ENCODE assay signal across 1 cellular context in genomic region chr16:30477773-30478172, GRCh38.
A peak's percentile ranks its signal among the peaks of the same experiment; 100 is the strongest.
TF ChIP-seq lines count a peak whose summit lies in the region.
"Not testable (repeated sequence)": the region's sequence is repeated elsewhere in the genome, so short reads cannot be mapped to it uniquely, and the experiment has no call there.

No MANE protein-coding gene starts in this region.

TF ChIP-seq in HepG2, 621 proteins besides CTCF, POLR2A, EP300 and RAD21:
- 0 out of 2 replicates have a peak, but pooled peaks have one; percentile 20 for TF ChIP-seq FOXK2 (IDR thresholded peaks at IDR 0.05)
- TF ChIP-seq LCORL (IDR thresholded peaks at IDR 0.05) = 0 out of 2 replicates have a peak, but pooled peaks have one; percentile 6
- TF ChIP-seq LCORL (CRISPR knock-in tag; IDR thresholded peaks at IDR 0.05) = not testable (repeated sequence)
